In the genomic region with DNA sequence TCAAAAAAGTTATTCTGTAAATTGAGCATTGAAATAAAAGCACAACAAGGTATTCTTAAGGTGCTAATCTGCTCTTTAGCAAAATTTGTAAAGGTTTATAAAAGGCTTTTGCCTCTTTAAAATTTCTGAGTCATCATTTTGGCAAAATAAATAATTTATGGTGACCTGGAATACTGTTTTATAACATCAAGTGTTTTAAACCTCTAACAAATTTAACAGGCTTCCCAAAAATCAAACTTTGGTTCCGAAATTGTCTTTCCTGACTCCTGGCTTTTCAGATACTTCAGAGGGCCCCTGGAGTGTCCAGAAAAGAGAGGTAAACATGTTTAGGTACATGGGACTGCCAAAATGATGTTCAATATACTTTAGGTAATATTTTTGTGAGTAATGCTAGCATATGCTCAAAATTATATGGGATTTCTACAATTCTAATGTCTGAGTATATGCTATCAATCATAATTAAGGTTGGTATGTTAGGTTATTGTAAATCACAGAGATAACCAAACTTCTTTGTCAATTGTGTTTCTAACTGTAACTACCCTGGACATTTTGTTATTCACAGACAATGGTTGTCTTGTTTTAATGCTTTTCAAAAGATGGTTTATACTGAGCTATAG, we compare ENCODE assay signal across 18 cellular contexts.
DNase-seq lines count a peak whose midpoint lies in the region; ATAC-seq, FAIRE-seq and TF ChIP-seq lines count a peak whose summit lies in the region.
"Had no signal": no experiment of that assay in that cellular context is flagged by ENCODE, and none has a peak within 500 bp of the region (broad histone marks: within the 10 kb centered on the region; RNA-seq: fewer than 3 reads in every experiment).

No MANE protein-coding gene starts in this region.

- intact Hi-C loops in K562 (cut with micrococcal nuclease) = no loop called here

- CTCF ChIA-PET in HEK293 (lab: Yijun Ruan, JAX) = interaction anchor here (0.6 to 0.7 kb wide), 3 partner anchors 13 to 1025 kb away, joined by 3 read pairs; no protein-coding TSS in a partner anchor
- CTCF ChIA-PET in K562 (lab: Yijun Ruan, JAX; ENCODE audit: low intra/inter-chr PET ratio) = no interaction called here

- TF ChIP-seq POLR2A in K562 (conservative IDR thresholded peaks at IDR 0.05) = no peak

- POLR2A ChIA-PET in HEK293 (lab: Yijun Ruan, JAX) = no interaction called here
- POLR2A ChIA-PET in K562 (lab: Yijun Ruan, JAX) = no interaction called here

- TF ChIP-seq CTCF in DND-41 (IDR thresholded peaks at IDR 0.05; ENCODE audit: borderline replicate concordance, extremely low read depth, low read length, poor library complexity, severe bottlenecking) (no peak), HEK293 (tag by site-specific recombination; IDR thresholded peaks at IDR 0.05) (no peak), MM.1S (IDR thresholded peaks at IDR 0.05; ENCODE audit: low read length) (no peak), K562 (IDR thresholded peaks at IDR 0.05 in 2 of 3, conservative IDR thresholded peaks at IDR 0.05 in 1 of 3; ENCODE audit: insufficient read depth in 2 of 3, low read depth in 1 of 3, low read length in 3 of 3) (no peak)

- in situ Hi-C loops in K562 (cut with MboI) = no loop called here

- WGBS in K562 (ENCODE audit: insufficient coverage, low coverage, missing lambda C conversion rate) = 0% methylated on average over 1 of the region's 1 CpG

- H3K27ac ChIP-seq in DND-41 (ENCODE audit: low read length) (peak overlapping the region; percentile 94; the same call in 1 of the 2 replicates), HEK293 (ENCODE audit: extremely low read depth, low read depth, low read length) (no peak overlapping the region), MM.1S (ENCODE audit: low read length) (peak overlapping the region; percentile 63; the same call in 1 of the 2 replicates), K562 (ENCODE audit: extremely low read depth, low read depth, low read length) (no peak overlapping the region)
- H3K27ac ChIP-seq: BLaER1, C4-2B had no signal

- H3K27me3 ChIP-seq in DND-41 (ENCODE audit: insufficient read depth, low read length, poor library complexity) = no peaks in the 10 kb centered on the region
- H3K27me3 ChIP-seq in MM.1S (replicated peaks; ENCODE audit: insufficient read depth, low read length) = no peaks in the 10 kb centered on the region
- no peaks in the 10 kb centered on the region for H3K27me3 ChIP-seq in K562 (ENCODE audit: control insufficient read depth in 2 of 2, insufficient read depth in 2 of 2, low read length in 2 of 2)
- H3K27me3 ChIP-seq: BLaER1 had no signal

- no peak overlapping the region for H3K9ac ChIP-seq in DND-41 (ENCODE audit: low read depth, low read length)
- H3K9ac ChIP-seq in MM.1S (ENCODE audit: low read length) = no peak overlapping the region
- H3K9ac ChIP-seq in K562 (ENCODE audit: insufficient read depth in 1 of 2, low read depth in 2 of 2, low read length in 2 of 2) = no peak overlapping the region
- H3K9ac ChIP-seq: BLaER1 had no signal

- ATAC-seq in DND-41 (ENCODE audit: insufficient read depth, low read depth) = no peak
- no peak for ATAC-seq in K562
- ATAC-seq in GM18520 (IDR thresholded peaks at IDR 0.05; ENCODE audit: unreplicated experiment) = no peak
- ATAC-seq: CD8-positive, alpha-beta T cell; GM23338; HCT116 had no signal

- no peaks in the 10 kb centered on the region for H4K20me1 ChIP-seq in DND-41 (ENCODE audit: insufficient read depth, low read length)
- no peaks in the 10 kb centered on the region for H4K20me1 ChIP-seq in MM.1S (ENCODE audit: insufficient read depth, low read length)
- no peaks in the 10 kb centered on the region for H4K20me1 ChIP-seq in K562 (replicated peaks; ENCODE audit: control insufficient read depth, insufficient read depth, low read length)
- H4K20me1 ChIP-seq: BLaER1 had no signal

- H3K9me2 ChIP-seq in MM.1S (replicated peaks; ENCODE audit: insufficient read depth, low read length) = no peaks in the 10 kb centered on the region

- no peaks in the 10 kb centered on the region for H3K9me1 ChIP-seq in K562 (ENCODE audit: control insufficient read depth, insufficient read depth, low read length)

- H3K4me1 ChIP-seq in DND-41 (ENCODE audit: insufficient read depth, low read length) = peaks cover 64% of the 10 kb centered on the region
- peaks cover 16% of the 10 kb centered on the region for H3K4me1 ChIP-seq in HEK293 (ENCODE audit: control insufficient read depth, insufficient read depth, low read length)
- H3K4me1 ChIP-seq in MM.1S (ENCODE audit: low read length) = peaks cover 76% of the 10 kb centered on the region
- no peaks in the 10 kb centered on the region for H3K4me1 ChIP-seq in K562 (replicated peaks in 1 of 2; ENCODE audit: control insufficient read depth in 2 of 2, insufficient read depth in 2 of 2, low read length in 2 of 2)

- no peak for TF ChIP-seq EP300 in K562 (IDR thresholded peaks at IDR 0.05; ENCODE audit: low read length)

- H3F3A ChIP-seq in MM.1S (ENCODE audit: insufficient read depth, low read length) = peaks cover 31% of the 10 kb centered on the region

- no peak overlapping the region for H3K4me2 ChIP-seq in DND-41 (ENCODE audit: insufficient read depth, low read length)
- peak overlapping the region; percentile 56; the same call in 1 of the 2 replicates for H3K4me2 ChIP-seq in MM.1S (ENCODE audit: low read depth, low read length)
- H3K4me2 ChIP-seq in K562 (ENCODE audit: insufficient read depth, low read length) = no peak overlapping the region
- H3K4me2 ChIP-seq: BLaER1, GM23338 had no signal

- H3K79me2 ChIP-seq in DND-41 (ENCODE audit: insufficient read depth, low read length) (no peaks in the 10 kb centered on the region), MM.1S (ENCODE audit: low read length) (no peaks in the 10 kb centered on the region), K562 (ENCODE audit: control insufficient read depth, insufficient read depth, low read length) (no peaks in the 10 kb centered on the region)

- no peak overlapping the region for H3K4me3 ChIP-seq in DND-41 (ENCODE audit: low read depth in 1 of 2, low read length in 2 of 2)
- H3K4me3 ChIP-seq in HEK293 (ENCODE audit: low read depth, low read length) = no peak overlapping the region
- H3K4me3 ChIP-seq in MM.1S (ENCODE audit: low read length) = no peak overlapping the region
- no peak overlapping the region for H3K4me3 ChIP-seq in K562
- H3K4me3 ChIP-seq: BLaER1, GM23338 had no signal

- BruUV-seq in K562 (replicated peaks; lab: Mats Ljungman, UMichigan) = no TSS peak

- H3K9me3 ChIP-seq in DND-41 (ENCODE audit: insufficient read depth, low read length, severe bottlenecking) (no peaks in the 10 kb centered on the region), HEK293 (ENCODE audit: control insufficient read depth, insufficient read depth, low read depth, low read length) (no peaks in the 10 kb centered on the region), MM.1S (replicated peaks; ENCODE audit: insufficient read depth, low read length) (no peaks in the 10 kb centered on the region), K562 (replicated peaks; ENCODE audit: control insufficient read depth, insufficient read depth, low read depth, low read length) (no peaks in the 10 kb centered on the region; the same call in 1 of the 2 replicates)
- H3K9me3 ChIP-seq: BLaER1 had no signal

- TF ChIP-seq RAD21 in K562 (CRISPR knock-in tag; conservative IDR thresholded peaks at IDR 0.05 in 1 of 2, IDR thresholded peaks at IDR 0.05 in 1 of 2) = no peak

- H2AFZ ChIP-seq in DND-41 (ENCODE audit: low read depth, low read length) = no peak overlapping the region
- no peak overlapping the region for H2AFZ ChIP-seq in MM.1S (ENCODE audit: low read length)
- no peak overlapping the region for H2AFZ ChIP-seq in K562 (ENCODE audit: low read depth, low read length)
- H2AFZ ChIP-seq: GM23338 had no signal

- DNase-seq in DND-41 (no peak), MM.1S (no peak), K562 (ENCODE audit: extremely low read depth in 1 of 4, low spot score in 3 of 4) (no peak), GM03348 (ENCODE audit: low spot score) (no peak), DMS53 treated with DMSO at 0.1 percent for 48 hours (lab: John Stamatoyannopoulos, UW; ENCODE audit: unreplicated experiment) (no peak)
- DNase-seq: Caco-2; CD4-positive, CD25-positive, alpha-beta regulatory T cell; CD8-positive, alpha-beta T cell; DMS153; DMS79; GF-D8; H9 had no signal

- FAIRE-seq in K562 (lab: Jason Lieb, UNC) = no peak

- no peaks in the 10 kb centered on the region for H3K36me3 ChIP-seq in DND-41 (ENCODE audit: insufficient read depth, low read length)
- no peaks in the 10 kb centered on the region for H3K36me3 ChIP-seq in HEK293 (ENCODE audit: control insufficient read depth in 2 of 2, insufficient read depth in 1 of 2, low read length in 2 of 2)
- H3K36me3 ChIP-seq in MM.1S (replicated peaks; ENCODE audit: insufficient read depth, low read length) = no peaks in the 10 kb centered on the region
- no peaks in the 10 kb centered on the region for H3K36me3 ChIP-seq in K562 (ENCODE audit: control insufficient read depth, insufficient read depth, low read length)
- H3K36me3 ChIP-seq: BLaER1 had no signal

TF ChIP-seq in HEK293, 187 proteins besides CTCF, POLR2A, EP300 and RAD21 (continues in another document):
- TF ChIP-seq, protein P1, sequence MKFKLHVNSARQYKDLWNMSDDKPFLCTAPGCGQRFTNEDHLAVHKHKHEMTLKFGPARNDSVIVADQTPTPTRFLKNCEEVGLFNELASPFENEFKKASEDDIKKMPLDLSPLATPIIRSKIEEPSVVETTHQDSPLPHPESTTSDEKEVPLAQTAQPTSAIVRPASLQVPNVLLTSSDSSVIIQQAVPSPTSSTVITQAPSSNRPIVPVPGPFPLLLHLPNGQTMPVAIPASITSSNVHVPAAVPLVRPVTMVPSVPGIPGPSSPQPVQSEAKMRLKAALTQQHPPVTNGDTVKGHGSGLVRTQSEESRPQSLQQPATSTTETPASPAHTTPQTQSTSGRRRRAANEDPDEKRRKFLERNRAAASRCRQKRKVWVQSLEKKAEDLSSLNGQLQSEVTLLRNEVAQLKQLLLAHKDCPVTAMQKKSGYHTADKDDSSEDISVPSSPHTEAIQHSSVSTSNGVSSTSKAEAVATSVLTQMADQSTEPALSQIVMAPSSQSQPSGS (tag by site-specific recombination; IDR thresholded peaks at IDR 0.05; ENCODE audit: low read depth) = no peak
- peak; percentile 100 for TF ChIP-seq SETDB1 (IDR thresholded peaks at IDR 0.05; ENCODE audit: insufficient read length, low read length)

TF ChIP-seq in K562, 482 proteins besides CTCF, POLR2A, EP300 and RAD21 (continues in another document):
- TF ChIP-seq CBX3 (IDR thresholded peaks at IDR 0.05; ENCODE audit: borderline replicate concordance in 1 of 2, low read length in 2 of 2) (peak in 1 of 2 experiments; percentile 56; a peak in 1 of 3 replicates), TFAM (CRISPR knock-in tag; conservative IDR thresholded peaks at IDR 0.05) (no peak), FOSL1 (tag; conservative IDR thresholded peaks at IDR 0.05) (0 out of 2 replicates have a peak, but pooled peaks have one; percentile 17), BCOR (IDR thresholded peaks at IDR 0.05) (no peak)

Comparison
In these comparisons a context has a peak if more than half of its experiments do, and no peak if none do; other contexts are left out.
1. H3K27ac ChIP-seq: peak in DND-41 (single experiment) and MM.1S (single experiment); none in HEK293 (single experiment) and K562 (single experiment).